ENCODE assay signal across 20 cellular contexts in the genomic region with DNA sequence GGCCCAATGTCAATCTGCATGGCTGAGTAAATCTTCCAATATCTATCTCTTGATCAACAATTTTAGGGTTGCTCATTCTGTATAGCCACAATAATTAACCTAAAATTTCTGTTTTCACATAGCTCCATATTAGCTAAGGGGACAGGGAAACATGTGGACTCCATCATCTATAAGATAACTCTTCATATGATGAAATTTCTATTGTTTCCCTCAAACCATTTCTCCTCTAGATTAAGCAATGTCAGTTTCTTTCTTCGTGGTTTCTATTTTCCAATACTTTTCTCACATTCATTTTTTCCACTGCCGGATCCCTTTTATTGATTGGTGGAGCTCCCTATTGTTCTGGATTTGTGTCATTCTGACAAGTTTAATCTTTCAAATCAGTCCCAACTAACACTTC.
"Had no signal": no experiment of that assay in that cellular context is flagged by ENCODE, and none has a peak within 500 bp of the region (broad histone marks: within the 10 kb centered on the region; RNA-seq: fewer than 3 reads in every experiment).

No MANE protein-coding gene starts in this region.

- H3K4me1 Mint-ChIP-seq: natural killer cell, neural crest cell had no signal

- H3K27ac ChIP-seq: colonic mucosa, gastroesophageal sphincter, ovary, right atrium auricular region, sigmoid colon, thoracic aorta, transverse colon had no signal

- H3K4me1 ChIP-seq: colonic mucosa, gastroesophageal sphincter, right atrium auricular region, sigmoid colon, transverse colon had no signal

- H3K27me3 Mint-ChIP-seq: stimulated activated naive CD8-positive, alpha-beta T cell treated with anti-CD3 and anti-CD28 coated beads, Interleukin-15, amount 100 ng/mL, for 72 hours had no signal

- H3K27ac Mint-ChIP-seq: endodermal cell, natural killer cell had no signal

- H3K4me3 Mint-ChIP-seq: endodermal cell; natural killer cell; neural crest cell; stimulated activated naive CD8-positive, alpha-beta T cell treated with anti-CD3 and anti-CD28 coated beads, Interleukin-15, amount 100 ng/mL, for 72 hours had no signal

- H3K36me3 Mint-ChIP-seq: natural killer cell had no signal

- DNase-seq: colonic mucosa; effector CD4-positive, alpha-beta T cell; endodermal cell; glutamatergic neuron; islet precursor cell; mammary epithelial cell; natural killer cell; nucleus accumbens; ovary; sigmoid colon; stimulated activated CD4-positive, alpha-beta T cell treated with anti-CD3 and anti-CD28 coated beads, Interleukin-12 subunit alpha, Interleukin-12 subunit beta, amount 100 ng/mL, for 4 hours; stimulated activated CD4-positive, alpha-beta T cell treated with anti-CD3 and anti-CD28 coated beads, Interleukin-2, amount 100 ng/mL, for 48 hours; stimulated activated naive CD8-positive, alpha-beta T cell treated with anti-CD3 and anti-CD28 coated beads, Interleukin-15, amount 100 ng/mL, for 72 hours; transverse colon had no signal

- H3K36me3 ChIP-seq: colonic mucosa, gastroesophageal sphincter, ovary, right atrium auricular region, sigmoid colon, thoracic aorta, transverse colon had no signal

- H3K9me3 Mint-ChIP-seq: endodermal cell, natural killer cell had no signal

- ATAC-seq: gastroesophageal sphincter; left lobe of liver; natural killer cell; stimulated activated naive CD8-positive, alpha-beta T cell treated with anti-CD3 and anti-CD28 coated beads, Interleukin-15, amount 100 ng/mL, for 72 hours had no signal

- H3K4me3 ChIP-seq: colonic mucosa, gastroesophageal sphincter, ovary, right atrium auricular region, sigmoid colon, skin epidermis, thoracic aorta, transverse colon had no signal

- H3K9me3 ChIP-seq: colonic mucosa, gastroesophageal sphincter, ovary, right atrium auricular region, sigmoid colon, thoracic aorta, transverse colon had no signal

- H3K27me3 ChIP-seq: colonic mucosa, gastroesophageal sphincter, ovary, right atrium auricular region, sigmoid colon, transverse colon had no signal
